ENCODE assay signal across 30 cellular contexts in genomic region chr10:97302088-97302791, GRCh38.
"Had no signal": no experiment of that assay in that cellular context is flagged by ENCODE, and none has a peak within 500 bp of the region (broad histone marks: within the 10 kb centered on the region; RNA-seq: fewer than 3 reads in every experiment).

No MANE protein-coding gene starts in this region.

- H3K4me1 ChIP-seq: ascending aorta, breast epithelium had no signal

- H3K27ac Mint-ChIP-seq: activated CD4-positive, alpha-beta memory T cell treated with anti-CD3 and anti-CD28 coated beads for 36 hours; activated CD4-positive, alpha-beta T cell treated with anti-CD3 and anti-CD28 coated beads for 36 hours; activated CD4-positive, alpha-beta T cell treated with anti-CD3 and anti-CD28 coated beads, Interleukin-2, amount 10 ng/mL, durations not matched to agents 24 days and 14 days; activated naive CD4-positive, alpha-beta T cell treated with anti-CD3 and anti-CD28 coated beads, Interleukin-2, amount 10 ng/mL, durations not matched to agents 7 days and 5 days; activated naive CD4-positive, alpha-beta T cell treated with anti-CD3 and anti-CD28 coated beads, Interleukin-2, amount 50 U/mL, for 72 hours; activated naive CD8-positive, alpha-beta T cell treated with anti-CD3 and anti-CD28 coated beads, Interleukin-2, amount 10 ng/mL, durations not matched to agents 7 days and 5 days; activated T-cell treated with anti-CD3 and anti-CD28 coated beads, Interleukin-2, amount 50 U/mL, for 24 hours; activated T-cell treated with anti-CD3 and anti-CD28 coated beads, Interleukin-2, amount 50 U/mL, for 72 hours; brain; dendritic cell treated with granulocyte-macrophage colony-stimulating factor and Interleukin-4, amounts not matched to agents 40 ng/mL and 50 ng/mL, for 4 days; endodermal cell; T-helper 17 cell; T-helper 2 cell treated with Interferon-gamma antibody and Interleukin-4, amounts not matched to agents 5 μg/mL and 100 μg/mL, for 36 hours had no signal

- H3K27me3 Mint-ChIP-seq: activated CD4-positive, alpha-beta T cell treated with anti-CD3 and anti-CD28 coated beads for 36 hours; activated T-cell treated with anti-CD3 and anti-CD28 coated beads, Interleukin-2, amount 50 U/mL, for 24 hours; central memory CD8-positive, alpha-beta T cell; T-helper 17 cell had no signal

- H3K27ac ChIP-seq: ascending aorta, breast epithelium, cardiac muscle cell, coronary artery, dorsolateral prefrontal cortex had no signal

- H3K4me3 Mint-ChIP-seq: activated CD4-positive, alpha-beta memory T cell treated with anti-CD3 and anti-CD28 coated beads for 36 hours; activated CD4-positive, alpha-beta T cell treated with anti-CD3 and anti-CD28 coated beads for 36 hours; activated CD4-positive, alpha-beta T cell treated with anti-CD3 and anti-CD28 coated beads, Interleukin-2, amount 10 ng/mL, durations not matched to agents 24 days and 14 days; activated naive CD4-positive, alpha-beta T cell treated with anti-CD3 and anti-CD28 coated beads, Interleukin-2, amount 10 ng/mL, durations not matched to agents 7 days and 5 days; activated naive CD8-positive, alpha-beta T cell treated with anti-CD3 and anti-CD28 coated beads, Interleukin-2, amount 10 ng/mL, durations not matched to agents 7 days and 5 days; activated T-cell treated with anti-CD3 and anti-CD28 coated beads, Interleukin-2, amount 50 U/mL, for 24 hours; activated T-cell treated with anti-CD3 and anti-CD28 coated beads, Interleukin-2, amount 50 U/mL, for 72 hours; brain; central memory CD8-positive, alpha-beta T cell; dendritic cell treated with granulocyte-macrophage colony-stimulating factor and Interleukin-4, amounts not matched to agents 40 ng/mL and 50 ng/mL, for 4 days; endodermal cell; T-helper 17 cell; T-helper 2 cell treated with Interferon-gamma antibody and Interleukin-4, amounts not matched to agents 5 μg/mL and 100 μg/mL, for 36 hours had no signal

- H3K27me3 ChIP-seq: ascending aorta, breast epithelium, cardiac muscle cell, dorsolateral prefrontal cortex had no signal

- H3K36me3 ChIP-seq: ascending aorta, breast epithelium, cardiac muscle cell had no signal

- H3K9me3 ChIP-seq: ascending aorta, breast epithelium had no signal

- H3K9me3 Mint-ChIP-seq: activated CD4-positive, alpha-beta memory T cell treated with anti-CD3 and anti-CD28 coated beads for 36 hours; activated CD4-positive, alpha-beta T cell treated with anti-CD3 and anti-CD28 coated beads, Interleukin-2, amount 10 ng/mL, durations not matched to agents 24 days and 14 days; activated naive CD4-positive, alpha-beta T cell treated with anti-CD3 and anti-CD28 coated beads, Interleukin-2, amount 10 ng/mL, durations not matched to agents 7 days and 5 days; activated naive CD4-positive, alpha-beta T cell treated with anti-CD3 and anti-CD28 coated beads, Interleukin-2, amount 50 U/mL, for 72 hours; activated naive CD8-positive, alpha-beta T cell treated with anti-CD3 and anti-CD28 coated beads, Interleukin-2, amount 10 ng/mL, durations not matched to agents 7 days and 5 days; activated T-cell treated with anti-CD3 and anti-CD28 coated beads, Interleukin-2, amount 50 U/mL, for 24 hours; activated T-cell treated with anti-CD3 and anti-CD28 coated beads, Interleukin-2, amount 50 U/mL, for 72 hours; brain; central memory CD8-positive, alpha-beta T cell; dendritic cell treated with granulocyte-macrophage colony-stimulating factor and Interleukin-4, amounts not matched to agents 40 ng/mL and 50 ng/mL, for 4 days; endodermal cell; T-helper 2 cell treated with Interferon-gamma antibody and Interleukin-4, amounts not matched to agents 5 μg/mL and 100 μg/mL, for 36 hours had no signal

- DNase-seq: activated CD4-positive, alpha-beta memory T cell treated with anti-CD3 and anti-CD28 coated beads for 36 hours; activated CD4-positive, alpha-beta T cell treated with anti-CD3 and anti-CD28 coated beads for 36 hours; activated CD4-positive, alpha-beta T cell treated with anti-CD3 and anti-CD28 coated beads, Interleukin-2, amount 10 ng/mL, durations not matched to agents 24 days and 14 days; activated CD4-positive, CD25-positive, alpha-beta regulatory T cell; activated CD4-positive, CD25-positive, alpha-beta regulatory T cell treated with anti-CD3 and anti-CD28 coated beads, Interleukin-2, amount 50 U/mL, for 72 hours; activated CD8-positive, alpha-beta memory T cell treated with anti-CD3 and anti-CD28 coated beads, Interleukin-2, amount 50 U/mL, for 48 hours; activated gamma-delta T cell; activated naive CD4-positive, alpha-beta T cell; activated naive CD4-positive, alpha-beta T cell treated with anti-CD3 and anti-CD28 coated beads, Interleukin-2, amount 10 ng/mL, durations not matched to agents 7 days and 5 days; activated naive CD8-positive, alpha-beta T cell treated with anti-CD3 and anti-CD28 coated beads, Interleukin-2, amount 10 ng/mL, durations not matched to agents 7 days and 5 days; activated T-cell treated with anti-CD3 and anti-CD28 coated beads for 4 hours; activated T-cell treated with anti-CD3 and anti-CD28 coated beads, Interleukin-2, amount 50 U/mL, for 24 hours; activated T-cell treated with anti-CD3 and anti-CD28 coated beads, Interleukin-2, amount 50 U/mL, for 72 hours; dorsolateral prefrontal cortex; effector memory CD4-positive, alpha-beta T cell; endodermal cell; foreskin fibroblast; T-helper 1 cell; T-helper 17 cell; T1000 had no signal

- FAIRE-seq: frontal cortex had no signal

- H3K4me1 Mint-ChIP-seq: activated CD4-positive, alpha-beta T cell treated with anti-CD3 and anti-CD28 coated beads for 36 hours; brain; central memory CD8-positive, alpha-beta T cell; T-helper 17 cell had no signal

- H3K4me3 ChIP-seq: ascending aorta, breast epithelium, cardiac muscle cell, coronary artery, dorsolateral prefrontal cortex had no signal

- H3K36me3 Mint-ChIP-seq: activated CD4-positive, alpha-beta memory T cell treated with anti-CD3 and anti-CD28 coated beads for 36 hours; activated naive CD4-positive, alpha-beta T cell treated with anti-CD3 and anti-CD28 coated beads, Interleukin-2, amount 10 ng/mL, durations not matched to agents 7 days and 5 days; activated naive CD4-positive, alpha-beta T cell treated with anti-CD3 and anti-CD28 coated beads, Interleukin-2, amount 50 U/mL, for 72 hours; activated naive CD8-positive, alpha-beta T cell treated with anti-CD3 and anti-CD28 coated beads, Interleukin-2, amount 10 ng/mL, durations not matched to agents 7 days and 5 days; brain had no signal
